ENCODE assay signal across 10 cellular contexts in the genomic region with DNA sequence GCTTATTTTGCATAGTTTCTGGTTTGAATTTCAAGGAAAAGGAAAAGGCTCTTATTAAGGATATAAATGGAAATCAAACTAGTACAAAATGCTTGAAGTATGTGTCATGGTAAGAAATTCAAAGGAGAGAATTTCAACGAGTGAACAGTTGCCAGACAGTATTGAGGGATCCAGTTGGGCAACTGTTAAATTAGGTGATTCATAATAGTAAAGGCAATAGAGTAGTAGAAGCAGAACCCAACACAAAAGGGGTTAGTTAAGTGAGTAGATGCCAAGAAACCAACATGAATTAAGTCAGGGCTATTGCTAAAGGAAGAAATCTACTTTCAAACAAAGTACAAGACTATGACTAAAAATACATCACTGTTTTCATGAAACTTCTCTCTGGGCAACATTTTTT. TPM values are rescaled to one million over a fixed set of nuclear protein-coding genes. Genes with fewer than 3 reads are reported as not detected.
DNase-seq lines count a peak whose midpoint lies in the region; ATAC-seq and TF ChIP-seq lines count a peak whose summit lies in the region.
"Had no signal": no experiment of that assay in that cellular context is flagged by ENCODE, and none has a peak within 500 bp of the region (broad histone marks: within the 10 kb centered on the region; RNA-seq: fewer than 3 reads in every experiment).

No MANE protein-coding gene starts in this region.

- no peak for ATAC-seq in activated CD8-positive, alpha-beta memory T cell treated with anti-CD3 and anti-CD28 coated beads, Interleukin-2, amount 10 ng/mL, durations not matched to agents 7 days and 5 days
- ATAC-seq in HG03097 (IDR thresholded peaks at IDR 0.05; ENCODE audit: low FRiP score, unreplicated experiment): no peak
- ATAC-seq in HG03469 (IDR thresholded peaks at IDR 0.05; ENCODE audit: unreplicated experiment): no peak

- peak overlapping the region; percentile 33 for H3K4me3 ChIP-seq in SJSA1
- H3K4me3 ChIP-seq in epithelial cell of proximal tubule (ENCODE audit: low read depth, low read length): no peak overlapping the region
- peak overlapping the region; percentile 4 to 70 (median 40) for H3K4me3 ChIP-seq in spleen

- no peaks in the 10 kb centered on the region for H3K27me3 Mint-ChIP-seq in activated CD8-positive, alpha-beta memory T cell treated with anti-CD3 and anti-CD28 coated beads, Interleukin-2, amount 10 ng/mL, durations not matched to agents 7 days and 5 days

- H3K4me1 ChIP-seq in SJSA1 (replicated peaks) (peaks cover 10% of the 10 kb centered on the region), spleen (peaks cover 0 to 83% (median 48%) of the 10 kb centered on the region in 6 donors)
- H3K4me1 ChIP-seq: BE2C had no signal

- CTCF ChIA-PET in activated CD8-positive, alpha-beta memory T cell treated with anti-CD3 and anti-CD28 coated beads, Interleukin-2, amount 10 ng/mL, durations not matched to agents 7 days and 5 days (lab: Charles Lee): interaction anchor here (0.9 to 8.9 kb wide), 5 partner anchors 12 to 186 kb away, joined by 3 to 97 read pairs (median 12); a partner anchor contains a TSS

- WGBS in spleen, 5 donors: 16 to 36% (median 24%) methylated on average over 1 of the region's 1 CpG

- no peak for TF ChIP-seq POLR2A in spleen (IDR thresholded peaks at IDR 0.05)

- H3K9me3 ChIP-seq in SJSA1 (replicated peaks): no peaks in the 10 kb centered on the region
- H3K9me3 ChIP-seq in spleen: peaks cover 0 to 11% (median 0%) of the 10 kb centered on the region in 8 donors
- H3K9me3 ChIP-seq: BE2C had no signal

- no peaks in the 10 kb centered on the region for H3K36me3 ChIP-seq in SJSA1
- peaks cover 0 to 32% (median 7%) of the 10 kb centered on the region in 6 donors for H3K36me3 ChIP-seq in spleen
- H3K36me3 ChIP-seq: BE2C had no signal

- H3K27ac Mint-ChIP-seq in activated CD8-positive, alpha-beta memory T cell treated with anti-CD3 and anti-CD28 coated beads, Interleukin-2, amount 10 ng/mL, durations not matched to agents 7 days and 5 days: peak overlapping the region; percentile 95

- H3K27ac ChIP-seq in SJSA1: peak overlapping the region; percentile 53
- H3K27ac ChIP-seq in spleen: peak overlapping the region in 7 of 8 donors; percentile 10 to 89 (median 79)

- H3K4me1 Mint-ChIP-seq in activated CD8-positive, alpha-beta memory T cell treated with anti-CD3 and anti-CD28 coated beads, Interleukin-2, amount 10 ng/mL, durations not matched to agents 7 days and 5 days: peaks cover 62% of the 10 kb centered on the region

- peaks cover 2% of the 10 kb centered on the region for H3K9me3 Mint-ChIP-seq in activated CD8-positive, alpha-beta memory T cell treated with anti-CD3 and anti-CD28 coated beads, Interleukin-2, amount 10 ng/mL, durations not matched to agents 7 days and 5 days (ENCODE audit: low read depth)

- peak overlapping the region; percentile 98 for H3K4me3 Mint-ChIP-seq in activated CD8-positive, alpha-beta memory T cell treated with anti-CD3 and anti-CD28 coated beads, Interleukin-2, amount 10 ng/mL, durations not matched to agents 7 days and 5 days

- intact Hi-C loops in spleen (cut with DNase I; ENCODE audit: low total_unique reads): no loop called here

- peaks cover 60% of the 10 kb centered on the region for H3K36me3 Mint-ChIP-seq in activated CD8-positive, alpha-beta memory T cell treated with anti-CD3 and anti-CD28 coated beads, Interleukin-2, amount 10 ng/mL, durations not matched to agents 7 days and 5 days

- TF ChIP-seq CTCF in epithelial cell of proximal tubule (conservative IDR thresholded peaks at IDR 0.05; ENCODE audit: low read depth, low read length) (no peak), spleen (IDR thresholded peaks at IDR 0.05 in 8 of 11, conservative IDR thresholded peaks at IDR 0.05 in 3 of 11) (no peak)

- no peak for DNase-seq in activated CD8-positive, alpha-beta memory T cell treated with anti-CD3 and anti-CD28 coated beads, Interleukin-2, amount 10 ng/mL, durations not matched to agents 7 days and 5 days
- no peak for DNase-seq in activated CD8-positive, alpha-beta memory T cell treated with anti-CD3 and anti-CD28 coated beads for 24 hours
- peak in 1 of 2 experiments; percentile 59 for DNase-seq in SJSA1 (ENCODE audit: low read depth in 1 of 2, low spot score in 2 of 2)
- peak; percentile 70 for DNase-seq in epithelial cell of proximal tubule (ENCODE audit: low read depth)
- DNase-seq in spleen: no peak
- DNase-seq in epidermal melanocyte (ENCODE audit: insufficient read length, low spot score): no peak
- DNase-seq: BE2C had no signal

- H3K27me3 ChIP-seq in SJSA1 (replicated peaks) (no peaks in the 10 kb centered on the region), spleen (replicated peaks in 1 of 7) (no peaks in the 10 kb centered on the region)
- H3K27me3 ChIP-seq: BE2C had no signal

RNA-seq across cellular contexts. Expression of a gene that starts 1.0 kb away (rescaled TPM):
- 100 to 1,000 TPM; 279 to 362 TPM for total RNA-seq in activated CD8-positive, alpha-beta memory T cell treated with anti-CD3 and anti-CD28 coated beads, Interleukin-2, amount 10 ng/mL, durations not matched to agents 7 days and 5 days
- 6.4 and 10.4 TPM in 2 replicates for total RNA-seq in SJSA1 (2014; rRNA removed; shearing (Covaris generic))
- total RNA-seq in epithelial cell of proximal tubule (not detected in 2 replicates), spleen (10 to 100 TPM; 48.5 to 94.5 (median 53.2) TPM)
- 10 to 100 TPM; 11.3 to 16.8 (median 16.0) TPM for polyA plus RNA-seq in spleen
- total RNA-seq: H1 had no signal
- polyA plus RNA-seq: H1 had no signal
